Comparison of ENCODE assay signal across 15 cellular contexts in genomic region chrX:19698125-19698524, GRCh38.
A peak's percentile ranks its signal among the peaks of the same experiment; 100 is the strongest.
DNase-seq lines count a peak whose midpoint lies in the region; TF ChIP-seq lines count a peak whose summit lies in the region.
"Had no signal": no experiment of that assay in that cellular context is flagged by ENCODE, and none has a peak within 500 bp of the region (broad histone marks: within the 10 kb centered on the region; RNA-seq: fewer than 3 reads in every experiment).

No MANE protein-coding gene starts in this region.

- peaks cover 28% of the 10 kb centered on the region for H3K9me3 Mint-ChIP-seq in mesothelial cell of epicardium
- H3K9me3 Mint-ChIP-seq: stimulated activated effector memory CD8-positive, alpha-beta T cell treated with anti-CD3 and anti-CD28 coated beads, Interleukin-12 subunit alpha, Interleukin-12 subunit beta, amount 100 ng/mL, for 72 hours had no signal

- no peaks in the 10 kb centered on the region for H3K27me3 Mint-ChIP-seq in mesothelial cell of epicardium (ENCODE audit: low read depth)

- peaks cover 9% of the 10 kb centered on the region for H3K36me3 Mint-ChIP-seq in mesothelial cell of epicardium

- H2AFZ ChIP-seq in ACC112 (ENCODE audit: low read length, unreplicated experiment): peak overlapping the region; percentile 50

- H3K36me3 ChIP-seq in ACC112 (ENCODE audit: insufficient read depth, low read length) (peaks cover 5% of the 10 kb centered on the region; the same call in 1 of the 2 replicates), adipocyte (ENCODE audit: control insufficient read depth, insufficient read depth, low read length, severe bottlenecking) (no peaks in the 10 kb centered on the region), left ventricle myocardium inferior (no peaks in the 10 kb centered on the region)
- H3K36me3 ChIP-seq: uterus had no signal

- DNase-seq in H4 (ENCODE audit: low spot score) (peak; percentile 14), adipocyte (ENCODE audit: low read depth) (peak; percentile 54), left ventricle myocardium inferior (peak; percentile 18), hepatic stellate cell (ENCODE audit: low spot score) (no peak), HuH-7.5 (ENCODE audit: low spot score) (no peak), retina (no peak), mesothelial cell of epicardium (ENCODE audit: low spot score in 2 of 2, unreplicated experiment in 2 of 2) (no peak)
- DNase-seq: cortex of kidney; DMS79 treated with DMSO at 0.1 percent for 48 hours; NCI-H2081 treated with DMSO at 0.1 percent for 48 hours; stimulated activated CD4-positive, alpha-beta T cell treated with anti-CD3 and anti-CD28 coated beads, Interleukin-4, amount 100 ng/mL, for 24 hours; uterus had no signal

- peaks cover 37% of the 10 kb centered on the region for H3K4me1 ChIP-seq in ACC112 (ENCODE audit: control insufficient read depth, insufficient read depth, low read length, unreplicated experiment)
- peaks cover 8% of the 10 kb centered on the region for H3K4me1 ChIP-seq in adipocyte (ENCODE audit: control insufficient read depth, insufficient read depth, low read length)
- peaks cover 6% of the 10 kb centered on the region for H3K4me1 ChIP-seq in left ventricle myocardium inferior
- H3K4me1 ChIP-seq: uterus had no signal

- no peak overlapping the region for H3K27ac Mint-ChIP-seq in mesothelial cell of epicardium
- H3K27ac Mint-ChIP-seq: stimulated activated effector memory CD8-positive, alpha-beta T cell treated with anti-CD3 and anti-CD28 coated beads, Interleukin-12 subunit alpha, Interleukin-12 subunit beta, amount 100 ng/mL, for 72 hours had no signal

- H3K27ac ChIP-seq in ACC112 (ENCODE audit: low read depth, low read length) (peak overlapping the region; percentile 89), left ventricle myocardium inferior (replicated peaks) (no peak overlapping the region)
- H3K27ac ChIP-seq: KMS-11, uterus had no signal

- H3K9me3 ChIP-seq in adipocyte (ENCODE audit: control insufficient read depth, low read length) (no peaks in the 10 kb centered on the region), left ventricle myocardium inferior (replicated peaks) (no peaks in the 10 kb centered on the region)
- H3K9me3 ChIP-seq: uterus had no signal

- no peak for TF ChIP-seq CTCF in left ventricle myocardium inferior (IDR thresholded peaks at IDR 0.05; ENCODE audit: borderline replicate concordance)
- TF ChIP-seq CTCF in mesothelial cell of epicardium (IDR thresholded peaks at IDR 0.05; ENCODE audit: unreplicated experiment): no peak

- H3K27me3 ChIP-seq in ACC112 (ENCODE audit: insufficient read depth, low read length): no peaks in the 10 kb centered on the region
- H3K27me3 ChIP-seq in adipocyte (replicated peaks; ENCODE audit: control insufficient read depth, insufficient read depth, low read length): peaks cover 3% of the 10 kb centered on the region
- no peaks in the 10 kb centered on the region for H3K27me3 ChIP-seq in left ventricle myocardium inferior (ENCODE audit: low read depth)
- H3K27me3 ChIP-seq: uterus had no signal

- H3K4me3 ChIP-seq in ACC112 (ENCODE audit: low read depth, low read length) (peak overlapping the region; percentile 29; the same call in 1 of the 2 replicates), adipocyte (ENCODE audit: low read length) (no peak overlapping the region), left ventricle myocardium inferior (no peak overlapping the region)
- H3K4me3 ChIP-seq: uterus had no signal

- no peaks in the 10 kb centered on the region for H3K4me1 Mint-ChIP-seq in mesothelial cell of epicardium

- intact Hi-C loops in left ventricle myocardium inferior (cut with micrococcal nuclease): no loop called here

- no peak overlapping the region for H3K4me3 Mint-ChIP-seq in mesothelial cell of epicardium
- H3K4me3 Mint-ChIP-seq: stimulated activated effector memory CD8-positive, alpha-beta T cell treated with anti-CD3 and anti-CD28 coated beads, Interleukin-12 subunit alpha, Interleukin-12 subunit beta, amount 100 ng/mL, for 72 hours had no signal

- H3K79me2 ChIP-seq in ACC112 (ENCODE audit: control insufficient read depth, insufficient read depth, low read length, unreplicated experiment): no peaks in the 10 kb centered on the region

- no peak overlapping the region for H3K9ac ChIP-seq in adipocyte (ENCODE audit: low read length)
- H3K9ac ChIP-seq: KMS-11 had no signal

Comparison
In these comparisons a context has a peak if more than half of its experiments do, and no peak if none do; other contexts are left out.
1. DNase-seq: peak in H4 (single experiment), adipocyte (single experiment) and left ventricle myocardium inferior (single experiment); none in hepatic stellate cell (single experiment), HuH-7.5 (single experiment), retina (single experiment) and mesothelial cell of epicardium (0 of 2).